In the genomic region with DNA sequence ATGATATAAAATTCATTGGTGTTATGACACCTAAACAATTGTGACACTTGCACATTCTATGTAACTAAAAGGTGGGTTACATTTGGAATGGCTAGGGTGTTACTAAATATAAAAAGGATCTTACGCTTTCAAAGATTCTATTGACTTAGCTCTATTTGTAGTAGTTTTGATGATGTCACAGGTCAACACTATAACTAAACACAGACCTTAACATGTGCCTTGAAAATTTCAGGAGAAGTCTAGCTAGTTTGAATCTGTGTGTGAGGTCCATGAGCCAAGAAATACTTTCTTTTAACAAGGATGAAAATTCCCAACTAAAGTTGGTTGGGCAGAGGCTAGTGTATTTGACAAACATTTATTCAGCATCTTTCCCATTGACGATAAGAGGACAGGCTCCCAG, we compare ENCODE assay signal across 33 cellular contexts.
"Had no signal": no experiment of that assay in that cellular context is flagged by ENCODE, and none has a peak within 500 bp of the region (broad histone marks: within the 10 kb centered on the region; RNA-seq: fewer than 3 reads in every experiment).

No MANE protein-coding gene starts in this region.

- ATAC-seq: activated CD8-positive, alpha-beta T cell treated with anti-CD3 and anti-CD28 coated beads for 36 hours; activated naive CD4-positive, alpha-beta T cell treated with anti-CD3 and anti-CD28 coated beads, Interleukin-2, amount 50 U/mL, for 72 hours; activated T-cell treated with anti-CD3 and anti-CD28 coated beads, Interleukin-2, amount 50 U/mL, for 4 hours; activated T-cell treated with anti-CD3 and anti-CD28 coated beads, Interleukin-2, amount 50 U/mL, for 72 hours; activated T-helper 17 cell treated with anti-CD3 and anti-CD28 coated beads, Interleukin-2, amount 50 U/mL, for 72 hours; body of pancreas had no signal

- H3K9me3 ChIP-seq: adrenal gland, body of pancreas, breast epithelium had no signal

- DNase-seq: activated B cell treated with CpG ODN at 0.5 μM for 24 hours; activated CD4-positive, alpha-beta memory T cell treated with anti-CD3 and anti-CD28 coated beads for 36 hours; activated CD4-positive, alpha-beta T cell treated with anti-CD3 and anti-CD28 coated beads for 4 hours; activated CD4-positive, alpha-beta T cell treated with anti-CD3 and anti-CD28 coated beads, Interleukin-2, amount 10 ng/mL, durations not matched to agents 24 days and 14 days; activated CD4-positive, alpha-beta T cell treated with anti-CD3 and anti-CD28 coated beads, Interleukin-2, amount 50 U/mL, for 1 hour; activated CD4-positive, alpha-beta T cell treated with anti-CD3 and anti-CD28 coated beads, Interleukin-2, amount 50 U/mL, for 4 hours; activated CD4-positive, CD25-positive, alpha-beta regulatory T cell treated with anti-CD3 and anti-CD28 coated beads, Interleukin-2, amount 50 U/mL, for 72 hours; activated CD8-positive, alpha-beta memory T cell treated with anti-CD3 and anti-CD28 coated beads, Interleukin-2, amount 50 U/mL, for 4 hours; activated CD8-positive, alpha-beta T cell treated with anti-CD3 and anti-CD28 coated beads for 36 hours; activated effector memory CD4-positive, alpha-beta T cell treated with anti-CD3 and anti-CD28 coated beads, Interleukin-2, amount 50 U/mL, for 16 hours; activated gamma-delta T cell treated with Interleukin-2 at 50 U/mL for 16 hours; activated naive CD4-positive, alpha-beta T cell; activated naive CD4-positive, alpha-beta T cell treated with anti-CD3 and anti-CD28 coated beads for 36 hours; activated naive CD4-positive, alpha-beta T cell treated with anti-CD3 and anti-CD28 coated beads, Interleukin-2, amount 50 U/mL, for 16 hours; activated naive CD8-positive, alpha-beta T cell treated with anti-CD3 and anti-CD28 coated beads for 36 hours; activated T-cell treated with anti-CD3 and anti-CD28 coated beads for 4 hours; activated T-cell treated with anti-CD3 and anti-CD28 coated beads, Interleukin-2, amount 50 U/mL, for 1 hour; activated T-cell treated with anti-CD3 and anti-CD28 coated beads, Interleukin-2, amount 50 U/mL, for 4 hours; activated T-cell treated with anti-CD3 and anti-CD28 coated beads, Interleukin-2, amount 50 U/mL, for 72 hours; adrenal gland; amniotic stem cell; aorta; body of pancreas; brain microvascular endothelial cell; central memory CD4-positive, alpha-beta T cell; T-helper 2 cell; T-helper 9 cell had no signal

- H3K4me3 ChIP-seq: adrenal gland, body of pancreas, breast epithelium had no signal

- H3K27ac ChIP-seq: adrenal gland, body of pancreas, brain microvascular endothelial cell, breast epithelium, VCaP had no signal

- H3K36me3 ChIP-seq: adrenal gland, brain microvascular endothelial cell, breast epithelium had no signal

- FAIRE-seq: astrocyte, TTC549 had no signal

- H3K27me3 ChIP-seq: adrenal gland, body of pancreas, brain microvascular endothelial cell, breast epithelium had no signal

- H3K4me1 ChIP-seq: adrenal gland, body of pancreas, breast epithelium had no signal
